22 cellular contexts compared by ENCODE assay signal in the genomic region with DNA sequence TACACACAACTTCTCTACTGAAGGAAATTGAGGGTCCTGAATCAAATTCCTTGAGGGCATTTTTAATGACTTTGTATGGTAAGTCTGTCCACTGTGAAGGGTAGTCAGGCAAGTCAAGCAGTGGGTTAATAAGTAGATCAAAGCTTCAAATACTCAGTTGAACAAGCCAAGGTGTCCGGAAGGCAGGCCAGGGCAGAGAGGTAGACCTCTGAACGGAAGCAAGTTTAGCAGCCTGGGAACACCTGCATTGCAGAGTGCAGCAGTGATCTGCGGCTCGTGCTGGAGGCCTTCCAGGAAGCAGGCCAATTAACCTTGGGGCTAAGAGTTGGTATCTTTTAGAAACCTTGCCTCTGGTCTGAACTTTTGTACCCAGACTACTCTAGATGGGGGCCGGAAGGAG.
DNase-seq lines count a peak whose midpoint lies in the region; ATAC-seq, FAIRE-seq and TF ChIP-seq lines count a peak whose summit lies in the region.
"Had no signal": no experiment of that assay in that cellular context is flagged by ENCODE, and none has a peak within 500 bp of the region (broad histone marks: within the 10 kb centered on the region; RNA-seq: fewer than 3 reads in every experiment).

No MANE protein-coding gene starts in this region.

- H3K27me3 ChIP-seq in MM.1S (replicated peaks; ENCODE audit: insufficient read depth, low read length): no peaks in the 10 kb centered on the region
- no peaks in the 10 kb centered on the region for H3K27me3 ChIP-seq in body of pancreas
- H3K27me3 ChIP-seq in neural progenitor cell: no peaks in the 10 kb centered on the region
- no peaks in the 10 kb centered on the region for H3K27me3 ChIP-seq in HepG2 (ENCODE audit: control insufficient read depth in 1 of 2, insufficient read depth in 2 of 2, low read length in 2 of 2)

- H4K20me1 ChIP-seq in MM.1S (ENCODE audit: insufficient read depth, low read length) (no peaks in the 10 kb centered on the region), neural progenitor cell (ENCODE audit: low read depth) (no peaks in the 10 kb centered on the region), HepG2 (ENCODE audit: insufficient read depth, low read length) (no peaks in the 10 kb centered on the region)

- POLR2A ChIA-PET in HepG2 (lab: Yijun Ruan, JAX): no interaction called here

- H3K36me3 ChIP-seq in MM.1S (replicated peaks; ENCODE audit: insufficient read depth, low read length): no peaks in the 10 kb centered on the region
- H3K36me3 ChIP-seq in body of pancreas (replicated peaks in 1 of 2; ENCODE audit: insufficient read depth in 1 of 2, low read depth in 2 of 2): no peaks in the 10 kb centered on the region
- H3K36me3 ChIP-seq in neural progenitor cell: no peaks in the 10 kb centered on the region
- H3K36me3 ChIP-seq in HepG2 (replicated peaks in 1 of 2; ENCODE audit: control insufficient read depth in 1 of 2, insufficient read depth in 2 of 2, low read length in 2 of 2): no peaks in the 10 kb centered on the region

- TF ChIP-seq RAD21 in HepG2 (CRISPR knock-in tag; IDR thresholded peaks at IDR 0.05): no peak

- TF ChIP-seq EP300 in HepG2 (IDR thresholded peaks at IDR 0.05; ENCODE audit: low read depth in 2 of 2, low read length in 2 of 2) (no peak), HepG2 (CRISPR knock-in tag; IDR thresholded peaks at IDR 0.05; ENCODE audit: borderline replicate concordance) (no peak)

- no peak for TF ChIP-seq CTCF in MM.1S (IDR thresholded peaks at IDR 0.05; ENCODE audit: low read length)
- no peak for TF ChIP-seq CTCF in body of pancreas (IDR thresholded peaks at IDR 0.05)
- no peak for TF ChIP-seq CTCF in neural progenitor cell (IDR thresholded peaks at IDR 0.05)
- no peak for TF ChIP-seq CTCF in HepG2 (CRISPR knock-in tag; IDR thresholded peaks at IDR 0.05)

- DNase-seq in MM.1S (peak; percentile 19), body of pancreas (peak in 3 of 4 donors; percentile 8 to 35 (median 15)), left colon (peak; percentile 26 to 57), neural progenitor cell (ENCODE audit: low spot score) (no peak), DMS 273 (lab: John Stamatoyannopoulos, UW; ENCODE audit: unreplicated experiment) (no peak), inferior parietal cortex (ENCODE audit: extremely low spot score) (no peak), HepG2 (ENCODE audit: low spot score) (no peak)
- DNase-seq: AML-193, GF-D8, MV-4-11, NCI-H1694 treated with DMSO at 0.1 percent for 48 hours, NCI-H510A, NCI-H748 treated with DMSO at 0.1 percent for 48 hours, SIG-M5 had no signal

- H3K9me3 Mint-ChIP-seq in neural progenitor cell: peaks cover 10% of the 10 kb centered on the region

- ATAC-seq in body of pancreas (no peak), left colon (peak; percentile 90), HepG2 (no peak)
- ATAC-seq: GM12878, GM23338, HCT116, K562, SK-N-SH treated with all-trans-retinoic acid at 6 μM for 48 hours had no signal

- H3K9ac ChIP-seq in MM.1S (ENCODE audit: low read length): no peak overlapping the region
- H3K9ac ChIP-seq in neural progenitor cell: no peak overlapping the region
- no peak overlapping the region for H3K9ac ChIP-seq in HepG2 (ENCODE audit: insufficient read depth, low read depth, low read length)

- H3K4me3 Mint-ChIP-seq in neural progenitor cell: no peak overlapping the region
- H3K4me3 Mint-ChIP-seq: GM23338 had no signal

- in situ Hi-C loops in HepG2 (cut with HindIII; ENCODE audit: extremely low pct_ligation_motif_present, low pct_unique_long_range_greater_than_20kb): no loop called here

- H3K27ac Mint-ChIP-seq in neural progenitor cell: no peak overlapping the region
- H3K27ac Mint-ChIP-seq: GM23338 had no signal

- intact Hi-C loops in body of pancreas (cut with DNase I): no loop called here
- intact Hi-C loops in left colon (cut with DNase I, micrococcal nuclease): no loop called here
- intact Hi-C loops in HepG2 (cut with micrococcal nuclease; ENCODE audit: unreplicated experiment): no loop called here

- no peaks in the 10 kb centered on the region for H3K36me3 Mint-ChIP-seq in neural progenitor cell

- H3K4me3 ChIP-seq in MM.1S (ENCODE audit: low read length): no peak overlapping the region
- no peak overlapping the region for H3K4me3 ChIP-seq in body of pancreas
- H3K4me3 ChIP-seq in neural progenitor cell: no peak overlapping the region
- H3K4me3 ChIP-seq in HepG2 (replicated peaks in 1 of 3; ENCODE audit: insufficient read depth in 1 of 3, low read depth in 2 of 3, low read length in 3 of 3): no peak overlapping the region
- H3K4me3 ChIP-seq: GM12878, GM23338, K562 had no signal

- no peaks in the 10 kb centered on the region for H3K27me3 Mint-ChIP-seq in neural progenitor cell (ENCODE audit: insufficient read depth, low read depth)

- no peak overlapping the region for H3K4me2 ChIP-seq in MM.1S (ENCODE audit: low read depth, low read length)
- no peak overlapping the region for H3K4me2 ChIP-seq in neural progenitor cell
- H3K4me2 ChIP-seq in HepG2 (ENCODE audit: low read depth, low read length): no peak overlapping the region
- H3K4me2 ChIP-seq: GM23338 had no signal

- FAIRE-seq in HepG2 (lab: Jason Lieb, UNC): no peak
- FAIRE-seq: GM12878, GM19239, K562 had no signal

- no peak overlapping the region for H3K27ac ChIP-seq in MM.1S (ENCODE audit: low read length)
- no peak overlapping the region for H3K27ac ChIP-seq in body of pancreas
- H3K27ac ChIP-seq in neural progenitor cell: no peak overlapping the region
- no peak overlapping the region for H3K27ac ChIP-seq in HepG2 (ENCODE audit: extremely low read length, insufficient read depth, low read length)
- H3K27ac ChIP-seq: C4-2B, RWPE1 had no signal

- WGBS in body of pancreas, 2 donors: 14 to 18% methylated on average over 5 of the region's 5 CpGs
- WGBS in HepG2 (ENCODE audit: low lambda C conversion rate): 7% methylated on average over 5 of the region's 5 CpGs

- TF ChIP-seq POLR2A in body of pancreas (IDR thresholded peaks at IDR 0.05) (no peak), HepG2 (IDR thresholded peaks at IDR 0.05; ENCODE audit: insufficient read depth in 1 of 2, low read depth in 2 of 2, low read length in 2 of 2) (no peak)

- H3K9me3 ChIP-seq in MM.1S (replicated peaks; ENCODE audit: insufficient read depth, low read length) (no peaks in the 10 kb centered on the region), body of pancreas (no peaks in the 10 kb centered on the region), neural progenitor cell (ENCODE audit: low read depth) (no peaks in the 10 kb centered on the region), HepG2 (ENCODE audit: low read length) (no peaks in the 10 kb centered on the region)

- H3K9me2 ChIP-seq in MM.1S (replicated peaks; ENCODE audit: insufficient read depth, low read length): no peaks in the 10 kb centered on the region

- no peaks in the 10 kb centered on the region for H3K4me1 ChIP-seq in MM.1S (ENCODE audit: low read length)
- H3K4me1 ChIP-seq in body of pancreas: no peaks in the 10 kb centered on the region
- no peaks in the 10 kb centered on the region for H3K4me1 ChIP-seq in neural progenitor cell
- H3K4me1 ChIP-seq in HepG2 (ENCODE audit: insufficient read depth, low read length): no peaks in the 10 kb centered on the region

- H3K79me2 ChIP-seq in MM.1S (ENCODE audit: low read length) (no peaks in the 10 kb centered on the region), neural progenitor cell (ENCODE audit: low read depth) (no peaks in the 10 kb centered on the region), HepG2 (ENCODE audit: insufficient read depth, low read length) (no peaks in the 10 kb centered on the region)

- CTCF ChIA-PET in HepG2 (lab: Yijun Ruan, JAX; ENCODE audit: low intra/inter-chr PET ratio, low total read pairs): no interaction called here

- BruUV-seq in HepG2 (replicated peaks; lab: Mats Ljungman, UMichigan): no TSS peak

- H3K4me1 Mint-ChIP-seq in neural progenitor cell: no peaks in the 10 kb centered on the region

- H2AFZ ChIP-seq in MM.1S (ENCODE audit: low read length) (no peak overlapping the region), neural progenitor cell (replicated peaks) (no peak overlapping the region), HepG2 (ENCODE audit: low read length) (no peak overlapping the region)
- H2AFZ ChIP-seq: GM23338 had no signal

- H3F3A ChIP-seq in MM.1S (ENCODE audit: insufficient read depth, low read length) (no peaks in the 10 kb centered on the region), neural progenitor cell (ENCODE audit: low read depth) (no peaks in the 10 kb centered on the region)

TF ChIP-seq in HepG2, 621 proteins besides CTCF, POLR2A, EP300 and RAD21:
- no peak for TF ChIP-seq HOXA7 (CRISPR knock-in tag; IDR thresholded peaks at IDR 0.05)
- TF ChIP-seq, protein P1, sequence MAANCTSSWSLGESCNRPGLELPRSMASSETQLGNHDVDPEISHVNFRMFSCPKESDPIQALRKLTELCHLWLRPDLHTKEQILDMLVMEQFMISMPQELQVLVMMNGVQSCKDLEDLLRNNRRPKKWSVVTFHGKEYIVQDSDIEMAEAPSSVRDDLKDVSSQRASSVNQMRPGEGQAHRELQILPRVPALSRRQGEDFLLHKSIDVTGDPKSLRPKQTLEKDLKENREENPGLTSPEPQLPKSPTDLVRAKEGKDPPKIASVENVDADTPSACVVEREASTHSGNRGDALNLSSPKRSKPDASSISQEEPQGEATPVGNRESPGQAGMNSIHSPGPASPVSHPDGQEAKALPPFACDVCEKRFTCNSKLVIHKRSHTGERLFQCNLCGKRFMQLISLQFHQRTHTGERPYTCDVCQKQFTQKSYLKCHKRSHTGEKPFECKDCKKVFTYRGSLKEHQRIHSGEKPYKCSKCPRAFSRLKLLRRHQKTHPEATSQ (CRISPR knock-in tag; IDR thresholded peaks at IDR 0.05; ENCODE audit: borderline replicate concordance): no peak

Comparison
In these comparisons a context has a peak if more than half of its experiments do, and no peak if none do; other contexts are left out.
1. DNase-seq: peak in MM.1S (single experiment), body of pancreas (3 of 4) and left colon (2 of 2); none in neural progenitor cell (single experiment), DMS 273 (single experiment), inferior parietal cortex (single experiment) and HepG2 (single experiment).